Comparison of ENCODE assay signal across 8 cellular contexts in the genomic region with DNA sequence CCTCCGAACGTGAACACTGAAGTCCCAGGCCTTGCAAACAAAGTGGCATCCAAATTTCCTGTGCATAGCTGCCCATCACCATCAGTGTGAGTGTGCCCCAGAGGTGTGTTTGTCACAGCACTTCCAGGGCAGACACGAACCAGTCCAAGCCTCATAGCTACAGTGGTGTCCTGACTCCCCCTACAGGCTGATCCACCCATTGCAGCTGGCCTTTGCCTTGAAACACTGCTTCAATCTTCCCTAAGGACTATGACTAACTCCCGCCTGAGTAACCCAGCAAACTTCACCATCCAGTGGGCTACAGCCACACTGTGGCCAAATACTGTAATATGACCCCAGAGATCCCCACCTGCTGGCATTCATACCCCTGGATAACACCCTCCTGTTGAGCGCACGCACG. TPM values are rescaled to one million over a fixed set of nuclear protein-coding genes. Genes with fewer than 3 reads are reported as not detected.
A peak's percentile ranks its signal among the peaks of the same experiment; 100 is the strongest.
DNase-seq lines count a peak whose midpoint lies in the region; ATAC-seq and TF ChIP-seq lines count a peak whose summit lies in the region.

No MANE protein-coding gene starts in this region.

- DNase-seq in Caco-2 (no peak), Karpas-422 (peak; percentile 77), iPS DF 4.7 (ENCODE audit: extremely low read depth, low spot score) (peak; percentile 58), type B pancreatic cell (ENCODE audit: extremely low spot score, unreplicated experiment) (no peak), NCI-H446 treated with DMSO at 0.1 percent for 48 hours (lab: John Stamatoyannopoulos, UW) (no peak)
- DNase-seq in activated CD4-positive, alpha-beta T cell treated with anti-CD3 and anti-CD28 coated beads, Interleukin-2, amount 50 U/mL, for 48 hours = peak; percentile 45 to 52

- ATAC-seq in GM21381 (IDR thresholded peaks at IDR 0.05; ENCODE audit: unreplicated experiment) = no peak
- no peak for ATAC-seq in HG03045 (IDR thresholded peaks at IDR 0.05; ENCODE audit: unreplicated experiment)

- CTCF ChIA-PET in Caco-2 (lab: Charles Lee) = no interaction called here

- H3K9me3 ChIP-seq in Caco-2 (no peaks in the 10 kb centered on the region), Karpas-422 (ENCODE audit: low read length) (no peaks in the 10 kb centered on the region)

- no peak overlapping the region for H3K4me3 ChIP-seq in Caco-2 (ENCODE audit: low read depth, low read length)
- H3K4me3 ChIP-seq in Karpas-422 (ENCODE audit: low read length) = no peak overlapping the region

- no peak overlapping the region for H2AFZ ChIP-seq in Karpas-422 (ENCODE audit: low read length)

- H3K4me2 ChIP-seq in Karpas-422 (ENCODE audit: low read depth, low read length, poor library complexity, severe bottlenecking) = no peak overlapping the region

- peak; percentile 4 to 13 for TF ChIP-seq CTCF in Caco-2 (IDR thresholded peaks at IDR 0.05; ENCODE audit: insufficient read depth in 1 of 2, low read depth in 1 of 2, low read length in 1 of 2, severe bottlenecking in 1 of 2, unreplicated experiment in 1 of 2)
- peak; percentile 72 for TF ChIP-seq CTCF in type B pancreatic cell (conservative IDR thresholded peaks at IDR 0.05)

- H3K4me1 ChIP-seq in Caco-2 (no peaks in the 10 kb centered on the region), Karpas-422 (ENCODE audit: low read length) (peaks cover 17% of the 10 kb centered on the region)

- H3K27me3 ChIP-seq in Caco-2 (replicated peaks; ENCODE audit: control insufficient read depth, insufficient read depth, low read length) (no peaks in the 10 kb centered on the region), Karpas-422 (ENCODE audit: low read length) (no peaks in the 10 kb centered on the region)

- POLR2A ChIA-PET in Caco-2 (lab: Charles Lee) = no interaction called here

- peaks cover 71% of the 10 kb centered on the region for H3K79me2 ChIP-seq in Karpas-422 (ENCODE audit: low read length)

- H3K9ac ChIP-seq in Karpas-422 (ENCODE audit: low read length) = no peak overlapping the region

- H3K27ac Mint-ChIP-seq in Caco-2 (ENCODE audit: unreplicated experiment) (no peak overlapping the region), type B pancreatic cell (peak overlapping the region; percentile 4)

- H3K36me3 Mint-ChIP-seq in Caco-2 (ENCODE audit: insufficient read depth, unreplicated experiment) (peaks cover 24% of the 10 kb centered on the region), type B pancreatic cell (peaks cover 42% of the 10 kb centered on the region)

- H3K4me1 Mint-ChIP-seq in Caco-2 (ENCODE audit: low read depth, unreplicated experiment) = peaks cover 8% of the 10 kb centered on the region
- peaks cover 17% of the 10 kb centered on the region for H3K4me1 Mint-ChIP-seq in type B pancreatic cell (ENCODE audit: unreplicated experiment)

- H3K27me3 Mint-ChIP-seq in Caco-2 (ENCODE audit: insufficient read depth, unreplicated experiment) = no peaks in the 10 kb centered on the region
- no peaks in the 10 kb centered on the region for H3K27me3 Mint-ChIP-seq in type B pancreatic cell

- no peak overlapping the region for H3K27ac ChIP-seq in Karpas-422 (ENCODE audit: low read length)

- no peaks in the 10 kb centered on the region for H4K20me1 ChIP-seq in Karpas-422 (ENCODE audit: insufficient read depth, low read depth, low read length)

- H3K9me2 ChIP-seq in Karpas-422 (replicated peaks; ENCODE audit: insufficient read depth, low read length) = no peaks in the 10 kb centered on the region

- H3K36me3 ChIP-seq in Caco-2 (ENCODE audit: control insufficient read depth, insufficient read depth, low read length) = no peaks in the 10 kb centered on the region; the same call in 1 of the 2 replicates
- peaks cover 59% of the 10 kb centered on the region for H3K36me3 ChIP-seq in Karpas-422 (ENCODE audit: insufficient read depth, low read length)

- H3K4me3 Mint-ChIP-seq in Caco-2 (ENCODE audit: unreplicated experiment) (no peak overlapping the region), type B pancreatic cell (peak overlapping the region; percentile 32)

- no peaks in the 10 kb centered on the region for H3K9me3 Mint-ChIP-seq in Caco-2 (ENCODE audit: unreplicated experiment)
- no peaks in the 10 kb centered on the region for H3K9me3 Mint-ChIP-seq in type B pancreatic cell

- BruUV-seq in Caco-2 (replicated peaks; lab: Mats Ljungman, UMichigan) = no TSS peak

- intact Hi-C loops in Caco-2 (cut with micrococcal nuclease; ENCODE audit: unreplicated experiment) = loop anchor here (10.0 kb wide), 2 partner anchors 103 to 227 kb away; a partner anchor contains a TSS

RNA-seq across cellular contexts. Expression of a gene that starts 3.9 kb away (rescaled TPM):
- total RNA-seq in Caco-2 (2022) = 18.5 and 20.4 TPM in 2 replicates
- 21.4 and 54.3 TPM in 2 replicates for total RNA-seq in Karpas-422 (2014; rRNA removed; shearing (Covaris generic); ENCODE audit: low replicate concordance)
- 38.3 and 40.1 TPM in 2 replicates for total RNA-seq in type B pancreatic cell (ENCODE audit: low replicate concordance)

Comparison
In these comparisons a context has a peak if more than half of its experiments do, and no peak if none do; other contexts are left out.
1. DNase-seq: peak in Karpas-422 (single experiment), activated CD4-positive, alpha-beta T cell treated with anti-CD3 and anti-CD28 coated beads, Interleukin-2, amount 50 U/mL, for 48 hours (2 of 2) and iPS DF 4.7 (single experiment); none in Caco-2 (0 of 2), type B pancreatic cell (single experiment) and NCI-H446 treated with DMSO at 0.1 percent for 48 hours (single experiment).